21 cellular contexts compared by ENCODE assay signal in the genomic region with DNA sequence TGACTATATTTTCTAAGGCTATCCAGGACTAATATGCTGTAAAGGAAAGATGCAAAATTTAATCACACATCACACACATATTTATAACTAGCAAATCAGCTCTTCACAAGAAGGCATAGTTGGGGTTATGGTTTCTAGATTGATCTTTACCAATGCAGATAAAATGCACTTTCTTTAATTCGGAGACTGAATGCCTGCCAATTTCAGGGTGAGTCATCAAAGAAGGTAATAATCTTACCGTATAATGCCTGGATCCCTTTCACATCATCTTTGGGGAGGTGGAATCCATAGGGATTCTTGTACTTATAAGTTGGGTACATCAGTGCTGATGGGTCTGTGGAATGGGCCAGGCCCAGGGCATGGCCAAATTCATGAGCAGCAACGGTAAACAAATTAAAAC. TPM values are rescaled to one million over a fixed set of nuclear protein-coding genes. Genes with fewer than 3 reads are reported as not detected.
DNase-seq lines count a peak whose midpoint lies in the region; ATAC-seq, FAIRE-seq and TF ChIP-seq lines count a peak whose summit lies in the region.
"Had no signal": no experiment of that assay in that cellular context is flagged by ENCODE, and none has a peak within 500 bp of the region (broad histone marks: within the 10 kb centered on the region; RNA-seq: fewer than 3 reads in every experiment).

No MANE protein-coding gene starts in this region.

- H3K4me1 ChIP-seq in SK-N-SH (ENCODE audit: control insufficient read depth in 1 of 2, insufficient read depth in 2 of 2, low read depth in 1 of 2, low read length in 1 of 2) (no peaks in the 10 kb centered on the region), astrocyte (ENCODE audit: insufficient read depth, low read length) (peaks cover 4% of the 10 kb centered on the region), keratinocyte (ENCODE audit: control insufficient read depth, extremely low read depth, insufficient read depth, low read length) (peaks cover 5% of the 10 kb centered on the region), heart right ventricle (peaks cover 0 to 7% (median 0%) of the 10 kb centered on the region in 9 donors)

- POLR2A ChIA-PET in SK-N-SH (lab: Yijun Ruan, JAX): no interaction called here

- H3K4me3 Mint-ChIP-seq in astrocyte (ENCODE audit: unreplicated experiment): no peak overlapping the region
- H3K4me3 Mint-ChIP-seq: CD14-positive monocyte; CD4-positive, alpha-beta memory T cell had no signal

- H3K27me3 ChIP-seq in SK-N-SH (ENCODE audit: insufficient read depth) (no peaks in the 10 kb centered on the region), astrocyte (ENCODE audit: insufficient read depth, low read length) (no peaks in the 10 kb centered on the region), keratinocyte (ENCODE audit: control insufficient read depth, extremely low read depth, insufficient read depth, low read length) (no peaks in the 10 kb centered on the region), heart right ventricle (peaks cover 0 to 3% (median 0%) of the 10 kb centered on the region in 7 donors)
- H3K27me3 ChIP-seq: BLaER1 had no signal

- H2AFZ ChIP-seq in SK-N-SH (ENCODE audit: low read depth) (no peak overlapping the region), astrocyte (ENCODE audit: low read depth, low read length) (no peak overlapping the region), keratinocyte (ENCODE audit: control insufficient read depth, low read length) (no peak overlapping the region)
- H2AFZ ChIP-seq: GM23248 had no signal

- H3K9me3 ChIP-seq in SK-N-SH (no peaks in the 10 kb centered on the region), astrocyte (ENCODE audit: insufficient read depth, low read depth, low read length) (no peaks in the 10 kb centered on the region), keratinocyte (ENCODE audit: control insufficient read depth, low read depth, low read length) (no peaks in the 10 kb centered on the region), heart right ventricle (no peaks in the 10 kb centered on the region)
- H3K9me3 ChIP-seq: BLaER1 had no signal

- no peak overlapping the region for H3K4me3 ChIP-seq in SK-N-SH (ENCODE audit: low read depth in 2 of 2, low read length in 1 of 2)
- no peak overlapping the region for H3K4me3 ChIP-seq in astrocyte (ENCODE audit: insufficient read depth, low read depth, low read length)
- H3K4me3 ChIP-seq in keratinocyte (ENCODE audit: control insufficient read depth in 2 of 3, extremely low read depth in 1 of 3, insufficient read depth in 2 of 3, low read depth in 1 of 3, low read length in 3 of 3): no peak overlapping the region
- no peak overlapping the region for H3K4me3 ChIP-seq in heart right ventricle
- H3K4me3 ChIP-seq: BLaER1, GM23248 had no signal

- no peak overlapping the region for H3K27ac ChIP-seq in SK-N-SH (ENCODE audit: low read depth in 2 of 2, low read length in 1 of 2)
- no peak overlapping the region for H3K27ac ChIP-seq in astrocyte (ENCODE audit: low read depth, low read length)
- no peak overlapping the region for H3K27ac ChIP-seq in keratinocyte (ENCODE audit: control insufficient read depth, insufficient read depth, low read length)
- no peak overlapping the region for H3K27ac ChIP-seq in heart right ventricle
- H3K27ac ChIP-seq: 22Rv1, BLaER1, GM23248 had no signal

- intact Hi-C loops in heart right ventricle (cut with DNase I): no loop called here

- no peak for TF ChIP-seq EP300 in SK-N-SH (IDR thresholded peaks at IDR 0.05; ENCODE audit: borderline replicate concordance in 1 of 2, low read depth in 1 of 2, low read length in 1 of 2)

- ATAC-seq in SK-N-SH treated with all-trans-retinoic acid at 6 μM for 48 hours (no peak), heart right ventricle (no peak)
- ATAC-seq: HepG2 had no signal

- 5% methylated on average over 3 of the region's 3 CpGs for WGBS in SK-N-SH (ENCODE audit: low lambda C conversion rate)
- WGBS in heart right ventricle, 2 donors: 86 to 89% methylated on average over 3 of the region's 3 CpGs

- TF ChIP-seq RAD21 in SK-N-SH (IDR thresholded peaks at IDR 0.05; ENCODE audit: low read length): no peak

- H3K36me3 ChIP-seq in SK-N-SH (replicated peaks in 1 of 2; ENCODE audit: control insufficient read depth in 1 of 2, insufficient read depth in 2 of 2, low read length in 1 of 2) (no peaks in the 10 kb centered on the region), astrocyte (ENCODE audit: insufficient read depth, low read length) (no peaks in the 10 kb centered on the region), keratinocyte (ENCODE audit: control insufficient read depth in 2 of 2, extremely low read depth in 1 of 2, insufficient read depth in 2 of 2, low read length in 2 of 2) (no peaks in the 10 kb centered on the region), heart right ventricle (no peaks in the 10 kb centered on the region)
- H3K36me3 ChIP-seq: BLaER1 had no signal

- FAIRE-seq in astrocyte (lab: Jason Lieb, UNC) (peak; percentile 32), keratinocyte (lab: Jason Lieb, UNC) (peak; percentile 44), H54 (lab: Jason Lieb, UNC) (no peak)
- FAIRE-seq: G401.6, HepG2 had no signal

- peaks cover 4% of the 10 kb centered on the region for H3K9me3 Mint-ChIP-seq in astrocyte (ENCODE audit: unreplicated experiment)
- H3K9me3 Mint-ChIP-seq: CD14-positive monocyte; CD4-positive, alpha-beta memory T cell had no signal

- DNase-seq in SK-N-SH: no peak
- DNase-seq in HT-29 (ENCODE audit: low spot score): peak; percentile 45
- DNase-seq in astrocyte (ENCODE audit: low read depth): peak; percentile 23
- no peak for DNase-seq in keratinocyte (ENCODE audit: low read depth, low spot score)
- no peak for DNase-seq in activated CD4-positive, alpha-beta T cell treated with anti-CD3 and anti-CD28 coated beads, Interleukin-2, amount 50 U/mL, for 1 hour
- DNase-seq in H54 (ENCODE audit: insufficient read length, low spot score): no peak
- no peak for DNase-seq in heart right ventricle
- DNase-seq: CD4-positive, alpha-beta memory T cell; DMS153; DMS79 treated with DMSO at 0.1 percent for 48 hours; EL; GM23248 had no signal

- H3K4me1 Mint-ChIP-seq in astrocyte (ENCODE audit: low read depth, unreplicated experiment): peaks cover 15% of the 10 kb centered on the region

- no peak for TF ChIP-seq POLR2A in H54 (IDR thresholded peaks at IDR 0.05; ENCODE audit: low read depth, low read length)

- no peaks in the 10 kb centered on the region for H3K9me2 ChIP-seq in SK-N-SH

- H3K9me1 ChIP-seq in keratinocyte (ENCODE audit: control insufficient read depth, extremely low read depth, insufficient read depth, low read length): no peaks in the 10 kb centered on the region

- H3K79me2 ChIP-seq in SK-N-SH (ENCODE audit: insufficient read depth) (no peaks in the 10 kb centered on the region), astrocyte (ENCODE audit: insufficient read depth, low read length) (no peaks in the 10 kb centered on the region), keratinocyte (ENCODE audit: control insufficient read depth, insufficient read depth, low read length) (no peaks in the 10 kb centered on the region)

- no peak overlapping the region for H3K27ac Mint-ChIP-seq in astrocyte (ENCODE audit: unreplicated experiment)
- H3K27ac Mint-ChIP-seq: CD14-positive monocyte; CD4-positive, alpha-beta memory T cell had no signal

- H3K36me3 Mint-ChIP-seq in astrocyte (ENCODE audit: low read depth, unreplicated experiment): no peaks in the 10 kb centered on the region
- H3K36me3 Mint-ChIP-seq: CD14-positive monocyte; CD4-positive, alpha-beta memory T cell had no signal

- no peaks in the 10 kb centered on the region for H3F3A ChIP-seq in SK-N-SH (replicated peaks; ENCODE audit: insufficient read depth)

- H4K20me1 ChIP-seq in SK-N-SH (ENCODE audit: insufficient read depth): no peaks in the 10 kb centered on the region
- H4K20me1 ChIP-seq in astrocyte (ENCODE audit: insufficient read depth, low read length): no peaks in the 10 kb centered on the region
- no peaks in the 10 kb centered on the region for H4K20me1 ChIP-seq in keratinocyte (ENCODE audit: control insufficient read depth, extremely low read depth, insufficient read depth, low read length)
- H4K20me1 ChIP-seq: BLaER1 had no signal

- TF ChIP-seq CTCF in SK-N-SH (IDR thresholded peaks at IDR 0.05): no peak
- TF ChIP-seq CTCF in astrocyte (IDR thresholded peaks at IDR 0.05; ENCODE audit: insufficient read depth, low read depth, low read length): no peak
- TF ChIP-seq CTCF in keratinocyte (optimal IDR thresholded peaks at IDR 0.05 in 1 of 3, IDR thresholded peaks at IDR 0.05 in 1 of 3, conservative IDR thresholded peaks at IDR 0.05 in 1 of 3; ENCODE audit: extremely low read depth in 1 of 3, insufficient read depth in 2 of 3, low read length in 3 of 3): no peak
- TF ChIP-seq CTCF in heart right ventricle (IDR thresholded peaks at IDR 0.05): no peak

- no peaks in the 10 kb centered on the region for H3K27me3 Mint-ChIP-seq in astrocyte (ENCODE audit: low read depth, unreplicated experiment)

- CTCF ChIA-PET in SK-N-SH (lab: Yijun Ruan, JAX): no interaction called here

- no peak overlapping the region for H3K4me2 ChIP-seq in SK-N-SH
- no peak overlapping the region for H3K4me2 ChIP-seq in astrocyte (ENCODE audit: low read length)
- no peak overlapping the region for H3K4me2 ChIP-seq in keratinocyte (ENCODE audit: control insufficient read depth, extremely low read depth, insufficient read depth, low read depth, low read length)
- H3K4me2 ChIP-seq: BLaER1 had no signal

- no peak overlapping the region for H3K9ac ChIP-seq in SK-N-SH
- no peak overlapping the region for H3K9ac ChIP-seq in astrocyte (ENCODE audit: low read length)
- H3K9ac ChIP-seq in keratinocyte (ENCODE audit: control insufficient read depth, extremely low read depth, insufficient read depth, low read length): no peak overlapping the region
- H3K9ac ChIP-seq: BLaER1, GM23248 had no signal

- dilution Hi-C loops in keratinocyte (cut with MboI; ENCODE audit: extremely low pct_ligation_motif_present, low sequenced_read_pairs): no loop called here

TF ChIP-seq in SK-N-SH, 30 proteins besides CTCF, POLR2A, EP300 and RAD21 (continues in another document):
- peak; percentile 34; the same call in 1 of the 2 replicates for TF ChIP-seq JUND (IDR thresholded peaks at IDR 0.05)

TF ChIP-seq in SK-N-SH treated with all-trans-retinoic acid at 6 μM for 48 hours, 23 proteins besides CTCF, POLR2A, EP300 and RAD21 (continues in another document):
- TF ChIP-seq BACH2 (CRISPR knock-in tag; IDR thresholded peaks at IDR 0.05; ENCODE audit: borderline replicate concordance): no peak

RNA-seq across cellular contexts. Expression of a gene that starts 16.4 kb away (rescaled TPM):
- not detected in 2 replicates for polyA plus RNA-seq in SK-N-SH (2012; rRNA removed)
- not detected in 2 replicates for polyA plus RNA-seq in SK-N-SH (2012; cell fraction: cytosol; rRNA removed)
- polyA plus RNA-seq in SK-N-SH (2012; cell fraction: nucleus; rRNA removed): not detected in 2 replicates
- not detected in 2 replicates for total RNA-seq in HT-29 (2014; rRNA removed; shearing (Covaris generic))
- total RNA-seq in astrocyte: not detected in 2 replicates
- polyA plus RNA-seq in keratinocyte: not detected in 3 replicates
- not detected for polyA plus RNA-seq in keratinocyte (2011; ENCODE audit: low read depth)
- not detected in 2 replicates for polyA plus RNA-seq in keratinocyte (2011; cell fraction: cytosol; rRNA removed)
- not detected in 2 replicates for polyA plus RNA-seq in keratinocyte (2011; cell fraction: nucleus; rRNA removed)
- polyA plus RNA-seq in keratinocyte (2012; ENCODE audit: low replicate concordance): not detected in 2 replicates
- polyA minus RNA-seq in keratinocyte: not detected in 3 replicates
- not detected for polyA minus RNA-seq in keratinocyte (2011; cell fraction: cytosol; rRNA and poly(A)+ RNA removed)
- polyA minus RNA-seq in keratinocyte (2011; cell fraction: nucleus; rRNA and poly(A)+ RNA removed): not detected in 2 replicates
- not detected for total RNA-seq in heart right ventricle
- polyA plus RNA-seq in heart right ventricle: not detected
- total RNA-seq: A673; CD4-positive, alpha-beta memory T cell; GM23248; H4; HepG2 had no signal
- polyA plus RNA-seq: AG04450; CD14-positive monocyte; CD4-positive, alpha-beta memory T cell; GM23248 had no signal

Comparison
In these comparisons a context has a peak if more than half of its experiments do, and no peak if none do; other contexts are left out.
1. DNase-seq: peak in HT-29 (single experiment) and astrocyte (single experiment); none in SK-N-SH (single experiment), keratinocyte (single experiment), activated CD4-positive, alpha-beta T cell treated with anti-CD3 and anti-CD28 coated beads, Interleukin-2, amount 50 U/mL, for 1 hour (single experiment), H54 (single experiment) and heart right ventricle (0 of 2).